1 cellular context compared by ENCODE assay signal in the genomic region with DNA sequence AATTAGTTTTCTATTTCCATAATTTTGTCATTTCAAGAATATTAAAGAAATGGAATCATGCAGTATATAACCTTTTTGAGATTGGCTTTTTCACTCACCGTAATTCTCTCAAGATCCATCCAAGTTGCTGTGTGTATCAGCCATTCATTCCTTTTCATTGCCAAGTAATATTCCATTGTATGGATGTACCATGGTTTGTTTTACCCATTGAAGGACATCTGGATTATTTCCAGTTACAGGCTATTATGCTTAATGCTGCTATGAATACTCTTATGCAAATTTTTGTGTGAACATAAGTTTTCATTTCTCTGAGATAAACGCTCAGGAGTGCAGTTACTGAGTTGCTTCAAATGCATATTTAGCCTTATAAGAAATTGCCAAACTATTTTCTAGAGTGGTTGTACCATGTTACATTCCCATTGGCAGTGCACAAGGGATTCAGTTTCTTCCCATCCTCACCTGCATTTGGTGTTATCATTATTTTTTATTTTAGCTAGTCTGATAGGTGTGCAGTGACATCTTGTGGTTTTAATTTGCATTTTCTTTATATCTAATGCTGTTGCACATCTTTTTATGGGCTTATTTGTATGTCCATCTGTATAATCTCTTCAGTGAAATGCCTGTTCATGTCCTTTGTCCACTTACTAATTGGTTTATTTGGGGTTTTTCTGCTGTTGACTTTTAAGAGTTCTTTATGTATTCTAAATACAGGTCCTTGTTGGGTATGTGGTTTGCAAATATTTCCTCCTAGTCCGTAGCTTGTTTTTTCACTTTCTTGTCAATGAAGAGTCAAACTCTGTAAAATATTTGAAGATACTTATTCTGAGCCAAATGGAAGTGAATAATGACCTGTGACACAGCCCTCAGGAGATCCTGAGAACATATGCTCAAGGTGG.
TF ChIP-seq lines count a peak whose summit lies in the region.

No MANE protein-coding gene starts in this region.

TF ChIP-seq in SK-N-SH, 30 proteins besides CTCF, POLR2A, EP300 and RAD21:
- TF ChIP-seq, protein P1, sequence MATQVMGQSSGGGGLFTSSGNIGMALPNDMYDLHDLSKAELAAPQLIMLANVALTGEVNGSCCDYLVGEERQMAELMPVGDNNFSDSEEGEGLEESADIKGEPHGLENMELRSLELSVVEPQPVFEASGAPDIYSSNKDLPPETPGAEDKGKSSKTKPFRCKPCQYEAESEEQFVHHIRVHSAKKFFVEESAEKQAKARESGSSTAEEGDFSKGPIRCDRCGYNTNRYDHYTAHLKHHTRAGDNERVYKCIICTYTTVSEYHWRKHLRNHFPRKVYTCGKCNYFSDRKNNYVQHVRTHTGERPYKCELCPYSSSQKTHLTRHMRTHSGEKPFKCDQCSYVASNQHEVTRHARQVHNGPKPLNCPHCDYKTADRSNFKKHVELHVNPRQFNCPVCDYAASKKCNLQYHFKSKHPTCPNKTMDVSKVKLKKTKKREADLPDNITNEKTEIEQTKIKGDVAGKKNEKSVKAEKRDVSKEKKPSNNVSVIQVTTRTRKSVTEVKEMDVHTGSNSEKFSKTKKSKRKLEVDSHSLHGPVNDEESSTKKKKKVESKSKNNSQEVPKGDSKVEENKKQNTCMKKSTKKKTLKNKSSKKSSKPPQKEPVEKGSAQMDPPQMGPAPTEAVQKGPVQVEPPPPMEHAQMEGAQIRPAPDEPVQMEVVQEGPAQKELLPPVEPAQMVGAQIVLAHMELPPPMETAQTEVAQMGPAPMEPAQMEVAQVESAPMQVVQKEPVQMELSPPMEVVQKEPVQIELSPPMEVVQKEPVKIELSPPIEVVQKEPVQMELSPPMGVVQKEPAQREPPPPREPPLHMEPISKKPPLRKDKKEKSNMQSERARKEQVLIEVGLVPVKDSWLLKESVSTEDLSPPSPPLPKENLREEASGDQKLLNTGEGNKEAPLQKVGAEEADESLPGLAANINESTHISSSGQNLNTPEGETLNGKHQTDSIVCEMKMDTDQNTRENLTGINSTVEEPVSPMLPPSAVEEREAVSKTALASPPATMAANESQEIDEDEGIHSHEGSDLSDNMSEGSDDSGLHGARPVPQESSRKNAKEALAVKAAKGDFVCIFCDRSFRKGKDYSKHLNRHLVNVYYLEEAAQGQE (IDR thresholded peaks at IDR 0.05; ENCODE audit: low read depth, low read length): no peak
- TF ChIP-seq SMC3 (IDR thresholded peaks at IDR 0.05; ENCODE audit: low read depth, low read length) (no peak), CHD2 (IDR thresholded peaks at IDR 0.05; ENCODE audit: low read length, partially characterized antibody) (no peak), ELF1 (IDR thresholded peaks at IDR 0.05) (no peak), TEAD4 (IDR thresholded peaks at IDR 0.05; ENCODE audit: borderline replicate concordance, insufficient read depth) (no peak), FOXM1 (IDR thresholded peaks at IDR 0.05; ENCODE audit: low read depth) (no peak), NFIC (IDR thresholded peaks at IDR 0.05; ENCODE audit: borderline replicate concordance) (no peak), SIN3A (IDR thresholded peaks at IDR 0.05; ENCODE audit: borderline replicate concordance, low read depth, low read length) (no peak), POLR2AphosphoS5 (IDR thresholded peaks at IDR 0.05; ENCODE audit: low read depth, low read length) (no peak), YY1 (IDR thresholded peaks at IDR 0.05; ENCODE audit: low read depth) (no peak), TCF12 (IDR thresholded peaks at IDR 0.05) (no peak), JUND (IDR thresholded peaks at IDR 0.05) (no peak), RFX5 (IDR thresholded peaks at IDR 0.05; ENCODE audit: low read length) (no peak), FOXJ3 (CRISPR knock-in tag; IDR thresholded peaks at IDR 0.05) (no peak), EZH2phosphoT487 (IDR thresholded peaks at IDR 0.05; ENCODE audit: borderline replicate concordance, low read depth) (no peak)
- TF ChIP-seq, protein P2, sequence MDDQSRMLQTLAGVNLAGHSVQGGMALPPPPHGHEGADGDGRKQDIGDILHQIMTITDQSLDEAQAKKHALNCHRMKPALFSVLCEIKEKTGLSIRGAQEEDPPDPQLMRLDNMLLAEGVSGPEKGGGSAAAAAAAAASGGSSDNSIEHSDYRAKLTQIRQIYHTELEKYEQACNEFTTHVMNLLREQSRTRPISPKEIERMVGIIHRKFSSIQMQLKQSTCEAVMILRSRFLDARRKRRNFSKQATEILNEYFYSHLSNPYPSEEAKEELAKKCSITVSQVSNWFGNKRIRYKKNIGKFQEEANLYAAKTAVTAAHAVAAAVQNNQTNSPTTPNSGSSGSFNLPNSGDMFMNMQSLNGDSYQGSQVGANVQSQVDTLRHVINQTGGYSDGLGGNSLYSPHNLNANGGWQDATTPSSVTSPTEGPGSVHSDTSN (IDR thresholded peaks at IDR 0.05): no peak
- TF ChIP-seq, protein P3, sequence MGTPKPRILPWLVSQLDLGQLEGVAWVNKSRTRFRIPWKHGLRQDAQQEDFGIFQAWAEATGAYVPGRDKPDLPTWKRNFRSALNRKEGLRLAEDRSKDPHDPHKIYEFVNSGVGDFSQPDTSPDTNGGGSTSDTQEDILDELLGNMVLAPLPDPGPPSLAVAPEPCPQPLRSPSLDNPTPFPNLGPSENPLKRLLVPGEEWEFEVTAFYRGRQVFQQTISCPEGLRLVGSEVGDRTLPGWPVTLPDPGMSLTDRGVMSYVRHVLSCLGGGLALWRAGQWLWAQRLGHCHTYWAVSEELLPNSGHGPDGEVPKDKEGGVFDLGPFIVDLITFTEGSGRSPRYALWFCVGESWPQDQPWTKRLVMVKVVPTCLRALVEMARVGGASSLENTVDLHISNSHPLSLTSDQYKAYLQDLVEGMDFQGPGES (IDR thresholded peaks at IDR 0.05; ENCODE audit: low read depth, low read length): no peak
- TF ChIP-seq, protein P4, sequence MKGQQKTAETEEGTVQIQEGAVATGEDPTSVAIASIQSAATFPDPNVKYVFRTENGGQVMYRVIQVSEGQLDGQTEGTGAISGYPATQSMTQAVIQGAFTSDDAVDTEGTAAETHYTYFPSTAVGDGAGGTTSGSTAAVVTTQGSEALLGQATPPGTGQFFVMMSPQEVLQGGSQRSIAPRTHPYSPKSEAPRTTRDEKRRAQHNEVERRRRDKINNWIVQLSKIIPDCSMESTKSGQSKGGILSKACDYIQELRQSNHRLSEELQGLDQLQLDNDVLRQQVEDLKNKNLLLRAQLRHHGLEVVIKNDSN (IDR thresholded peaks at IDR 0.05; ENCODE audit: borderline replicate concordance, low read depth): no peak
- TF ChIP-seq, protein P5, sequence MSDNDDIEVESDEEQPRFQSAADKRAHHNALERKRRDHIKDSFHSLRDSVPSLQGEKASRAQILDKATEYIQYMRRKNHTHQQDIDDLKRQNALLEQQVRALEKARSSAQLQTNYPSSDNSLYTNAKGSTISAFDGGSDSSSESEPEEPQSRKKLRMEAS (IDR thresholded peaks at IDR 0.05; ENCODE audit: low read depth): no peak
- TF ChIP-seq, protein P6, sequence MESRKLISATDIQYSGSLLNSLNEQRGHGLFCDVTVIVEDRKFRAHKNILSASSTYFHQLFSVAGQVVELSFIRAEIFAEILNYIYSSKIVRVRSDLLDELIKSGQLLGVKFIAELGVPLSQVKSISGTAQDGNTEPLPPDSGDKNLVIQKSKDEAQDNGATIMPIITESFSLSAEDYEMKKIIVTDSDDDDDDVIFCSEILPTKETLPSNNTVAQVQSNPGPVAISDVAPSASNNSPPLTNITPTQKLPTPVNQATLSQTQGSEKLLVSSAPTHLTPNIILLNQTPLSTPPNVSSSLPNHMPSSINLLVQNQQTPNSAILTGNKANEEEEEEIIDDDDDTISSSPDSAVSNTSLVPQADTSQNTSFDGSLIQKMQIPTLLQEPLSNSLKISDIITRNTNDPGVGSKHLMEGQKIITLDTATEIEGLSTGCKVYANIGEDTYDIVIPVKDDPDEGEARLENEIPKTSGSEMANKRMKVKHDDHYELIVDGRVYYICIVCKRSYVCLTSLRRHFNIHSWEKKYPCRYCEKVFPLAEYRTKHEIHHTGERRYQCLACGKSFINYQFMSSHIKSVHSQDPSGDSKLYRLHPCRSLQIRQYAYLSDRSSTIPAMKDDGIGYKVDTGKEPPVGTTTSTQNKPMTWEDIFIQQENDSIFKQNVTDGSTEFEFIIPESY (IDR thresholded peaks at IDR 0.05; ENCODE audit: borderline replicate concordance, low read depth): no peak
